In genomic region chrX:134933911-134934310, GRCh38 we compare ENCODE assay signal across 1 cellular context.
TF ChIP-seq lines count a peak whose summit lies in the region.

No MANE protein-coding gene starts in this region.

TF ChIP-seq in HCT116, 20 proteins besides CTCF, POLR2A, EP300 and RAD21 (continued from another document):
- TF ChIP-seq SP1 (IDR thresholded peaks at IDR 0.05; ENCODE audit: low read depth) (no peak), JUND (IDR thresholded peaks at IDR 0.05) (no peak), ELF1 (IDR thresholded peaks at IDR 0.05; ENCODE audit: borderline replicate concordance, low read depth) (no peak)
